ENCODE assay signal across 8 cellular contexts in the genomic region with DNA sequence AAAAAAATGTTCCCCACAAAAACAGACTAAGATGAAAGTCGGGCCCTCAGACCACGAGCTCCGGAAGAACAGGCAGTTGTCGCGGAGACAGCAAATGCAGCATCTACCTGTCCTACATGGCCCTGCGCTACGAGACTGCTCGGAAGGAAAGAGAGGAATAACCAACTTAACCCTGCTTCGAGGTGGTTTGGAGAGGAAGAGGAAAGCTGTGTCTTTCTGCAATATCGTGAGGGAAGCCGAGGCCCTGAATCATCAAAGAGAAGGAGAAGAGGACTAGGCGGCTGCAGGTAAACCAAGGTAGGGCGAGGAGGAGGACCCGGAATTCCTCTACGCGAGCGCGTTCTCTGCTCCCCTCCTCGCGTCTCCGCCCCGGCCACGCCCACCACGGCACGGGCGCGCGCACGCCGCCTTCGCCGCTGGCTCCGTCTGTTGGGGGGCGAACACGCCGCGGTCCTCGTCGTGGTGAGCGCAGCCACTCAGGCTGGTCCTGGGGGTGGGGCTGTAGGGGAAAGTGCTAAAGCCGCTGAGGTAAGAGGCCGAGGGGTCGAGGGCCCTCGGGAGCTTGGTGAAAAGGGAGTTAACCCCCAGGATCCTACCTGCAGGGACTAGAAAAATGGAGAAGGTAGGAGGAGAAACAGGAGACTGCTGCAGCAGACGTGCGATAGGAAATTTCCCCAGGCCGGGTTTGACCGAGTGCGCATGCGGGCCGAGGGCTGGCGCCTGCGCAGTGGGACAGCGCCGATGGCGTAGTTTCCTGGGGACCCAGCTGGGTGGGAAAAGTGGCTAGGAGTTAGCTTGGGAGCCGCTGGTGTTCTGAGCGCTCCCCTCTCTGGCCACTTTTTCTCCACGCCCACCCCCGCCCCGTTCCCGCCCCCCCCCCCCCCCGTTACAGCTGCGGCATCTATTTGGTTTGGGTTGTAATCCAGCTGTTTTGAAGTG. TPM values are rescaled to one million over a fixed set of nuclear protein-coding genes. Genes with fewer than 3 reads are reported as not detected.
A peak's percentile ranks its signal among the peaks of the same experiment; 100 is the strongest.
DNase-seq lines count a peak whose midpoint lies in the region; ATAC-seq, FAIRE-seq and TF ChIP-seq lines count a peak whose summit lies in the region.

Gene ANAPC16, plus strand, starts transcription at position 402 of the 939 bp plus-strand sequence. CDS start 7,903 bp downstream, outside the sequence.
Gene ASCC1, minus strand, starts transcription at position 666 of the 939 bp plus-strand sequence. CDS start 2,978 bp downstream, outside the sequence.

- 0 to 1% (median 0%) methylated on average over 60 to 64 of the region's 64 CpGs for WGBS in small intestine, 3 donors

- H3K36me3 ChIP-seq in small intestine (ENCODE audit: control insufficient read depth in 2 of 2, insufficient read depth in 2 of 2, low read length in 2 of 2): no peaks in the 10 kb centered on the region

- peak within 1 kb of the TSS; percentile 66 to 85 for H3K4me3 ChIP-seq in cardiac fibroblast (replicated peaks in 1 of 2; ENCODE audit: low read depth in 2 of 2, low read length in 2 of 2)
- H3K4me3 ChIP-seq in small intestine (ENCODE audit: low read depth in 1 of 2, low read length in 2 of 2): peak within 1 kb of the TSS; percentile 49 to 52

- H3K27me3 Mint-ChIP-seq in activated B cell treated with CpG ODN at 0.5 μM for 24 hours: no peaks in the 10 kb centered on the region

- H3K4me3 Mint-ChIP-seq in activated B cell treated with CpG ODN at 0.5 μM for 24 hours: peak within 1 kb of the TSS; percentile 96

- no peak for FAIRE-seq in small intestine (lab: Jason Lieb, UNC)

- peak within 1 kb of the TSS; percentile 99 for H3K27ac Mint-ChIP-seq in activated B cell treated with CpG ODN at 0.5 μM for 24 hours

- DNase-seq in AG08395 (ENCODE audit: low spot score) (peak; percentile 92), NCI-H345 (lab: John Stamatoyannopoulos, UW) (peak; percentile 86), activated B cell treated with CpG ODN at 0.5 μM for 24 hours (peak; percentile 98), cardiac fibroblast (ENCODE audit: low read depth in 2 of 2) (peak; percentile 95), iPS-NIHi7 (ENCODE audit: extremely low spot score) (peak; percentile 93), small intestine (peak; percentile 93)

- POLR2A ChIA-PET in activated B cell treated with CpG ODN at 0.5 μM for 24 hours (lab: Charles Lee): interaction anchor here (0.6 to 7.1 kb wide), 51 partner anchors 8 to 843 kb away, joined by 3 to 234 read pairs (median 5); partner anchors contain the start of genes DDIT4, DNAJB12 and SPOCK2

- no peaks in the 10 kb centered on the region for H3K9me3 ChIP-seq in small intestine (ENCODE audit: control insufficient read depth, low read depth)

- ATAC-seq in HG03175 (IDR thresholded peaks at IDR 0.05; ENCODE audit: unreplicated experiment) (peak; percentile 74), activated B cell treated with CpG ODN at 0.5 μM for 24 hours (ENCODE audit: low read depth) (peak; percentile 83)

- CTCF ChIA-PET in activated B cell treated with CpG ODN at 0.5 μM for 24 hours (lab: Charles Lee): interaction anchor here (0.9 to 1.9 kb wide), 7 partner anchors 45 to 319 kb away, joined by 3 to 6 read pairs (median 4); partner anchors contain the start of gene DDIT4

- peaks cover 0 to 3% of the 10 kb centered on the region in 2 donors for H3K4me1 ChIP-seq in small intestine (ENCODE audit: control insufficient read depth in 2 of 2, insufficient read depth in 1 of 2, low read depth in 1 of 2, low read length in 1 of 2)

- H3K9me3 Mint-ChIP-seq in activated B cell treated with CpG ODN at 0.5 μM for 24 hours: no peaks in the 10 kb centered on the region

- peak within 1 kb of the TSS; percentile 87 to 94 for H3K27ac ChIP-seq in small intestine (ENCODE audit: low read depth in 1 of 2, low read length in 1 of 2)

- TF ChIP-seq CTCF in activated B cell treated with CpG ODN at 0.5 μM for 24 hours (IDR thresholded peaks at IDR 0.05): no peak
- TF ChIP-seq CTCF in cardiac fibroblast (IDR thresholded peaks at IDR 0.05; ENCODE audit: low read depth, low read length): no peak

- H3K27me3 ChIP-seq in small intestine (ENCODE audit: control insufficient read depth in 2 of 2, insufficient read depth in 2 of 2, low read length in 2 of 2): no peaks in the 10 kb centered on the region

- peaks cover 62% of the 10 kb centered on the region for H3K4me1 Mint-ChIP-seq in activated B cell treated with CpG ODN at 0.5 μM for 24 hours

- intact Hi-C loops in activated B cell treated with CpG ODN at 0.5 μM for 24 hours (cut with micrococcal nuclease): loop anchor here (1.0 to 5.0 kb wide), 6 partner anchors 44 to 881 kb away; partner anchors contain the start of genes MCU and P4HA1

- peak; percentile 99 for TF ChIP-seq POLR2A in GM18951 (IDR thresholded peaks at IDR 0.05; ENCODE audit: extremely low read depth, insufficient read depth, insufficient read length)

- peaks cover 46% of the 10 kb centered on the region for H3K36me3 Mint-ChIP-seq in activated B cell treated with CpG ODN at 0.5 μM for 24 hours (ENCODE audit: low read depth)

- in situ Hi-C loops in GM18951 (cut with MboI; ENCODE audit: low sequenced_read_pairs, unreplicated experiment): loop anchor here (10.0 kb wide), 1 partner anchor 119 kb away; no protein-coding TSS in a partner anchor

RNA-seq across cellular contexts. Expression of gene ANAPC16, which starts in this region (rescaled TPM):
- total RNA-seq in activated B cell treated with CpG ODN at 0.5 μM for 24 hours: 128 and 137 TPM in 2 replicates
- polyA plus RNA-seq in small intestine: 100 to 1,000 TPM; 112 to 176 (median 142) TPM

RNA-seq across cellular contexts. Expression of gene ASCC1, which starts in this region (rescaled TPM):
- 42.6 and 42.9 TPM in 2 replicates for total RNA-seq in activated B cell treated with CpG ODN at 0.5 μM for 24 hours
- polyA plus RNA-seq in small intestine: 10 to 100 TPM in 2 of 3 donors, 1 to 10 TPM in 1; 9.2 to 20.8 (median 11.3) TPM

Comparison
In these comparisons a context has a peak if more than half of its experiments do, and no peak if none do; other contexts are left out.
1. Peak in every context shown above with its lines: DNase-seq, ATAC-seq, H3K4me3 ChIP-seq and H3K27ac ChIP-seq.